ENCODE assay signal across 8 cellular contexts in genomic region chr4:781493-782216, GRCh38. TPM values are rescaled to one million over a fixed set of nuclear protein-coding genes. Genes with fewer than 3 reads are reported as not detected.
DNase-seq lines count a peak whose midpoint lies in the region; ATAC-seq and TF ChIP-seq lines count a peak whose summit lies in the region.

No MANE protein-coding gene starts in this region.

- in situ Hi-C loops in G401 (cut with HindIII; ENCODE audit: low sequenced_read_pairs), result no loop called here
- in situ Hi-C loops in HAP-1 (cut with MboI; ENCODE audit: low sequenced_read_pairs), result no loop called here

- H3K27ac Mint-ChIP-seq in natural killer cell treated with Interleukin-12 subunit alpha and Interleukin-12 subunit beta and Interleukin-15 and Interleukin-18, amount 100 ng/mL, for 72 hours, result peak overlapping the region; percentile 88

- DNase-seq in G401 (ENCODE audit: low spot score), result peak; percentile 100
- DNase-seq in HAP-1 (ENCODE audit: low spot score in 2 of 2), result peak; percentile 95 to 100
- DNase-seq in MG63, result peak; percentile 97
- peak; percentile 85 to 89 for DNase-seq in SHP77 (lab: John Stamatoyannopoulos, UW)
- peak; percentile 96 for DNase-seq in activated gamma-delta T cell (lab: John Stamatoyannopoulos, UW)
- peak; percentile 98 for DNase-seq in fibroblast of the aortic adventitia (ENCODE audit: low read depth)
- DNase-seq in natural killer cell treated with Interleukin-12 subunit alpha and Interleukin-12 subunit beta and Interleukin-15 and Interleukin-18, amount 100 ng/mL, for 72 hours (ENCODE audit: low spot score), result peak; percentile 100
- DNase-seq in stimulated activated naive CD4-positive, alpha-beta T cell treated with Interleukin-2 at 50 U/mL for 16 hours (lab: John Stamatoyannopoulos, UW), result peak; percentile 99

- H3K27me3 ChIP-seq in HAP-1 (ENCODE audit: low read depth) (no peaks in the 10 kb centered on the region), MG63 (no peaks in the 10 kb centered on the region)

- peaks cover 10% of the 10 kb centered on the region for H3K36me3 Mint-ChIP-seq in natural killer cell treated with Interleukin-12 subunit alpha and Interleukin-12 subunit beta and Interleukin-15 and Interleukin-18, amount 100 ng/mL, for 72 hours

- H3K4me1 Mint-ChIP-seq in natural killer cell treated with Interleukin-12 subunit alpha and Interleukin-12 subunit beta and Interleukin-15 and Interleukin-18, amount 100 ng/mL, for 72 hours (ENCODE audit: low read depth in 2 of 2), result peaks cover 39 to 43% of the 10 kb centered on the region in 2 donors

- peak; percentile 98 for ATAC-seq in natural killer cell treated with Interleukin-12 subunit alpha and Interleukin-12 subunit beta and Interleukin-15 and Interleukin-18, amount 100 ng/mL, for 72 hours

- no peak for TF ChIP-seq CTCF in fibroblast of the aortic adventitia (IDR thresholded peaks at IDR 0.05; ENCODE audit: insufficient read depth, low read length)

- peaks cover 45% of the 10 kb centered on the region for H3K36me3 ChIP-seq in HAP-1 (replicated peaks)
- H3K36me3 ChIP-seq in MG63, result peaks cover 37% of the 10 kb centered on the region

- peak overlapping the region; percentile 86 for H3K4me3 Mint-ChIP-seq in natural killer cell treated with Interleukin-12 subunit alpha and Interleukin-12 subunit beta and Interleukin-15 and Interleukin-18, amount 100 ng/mL, for 72 hours

- H3K9me3 ChIP-seq in HAP-1, result no peaks in the 10 kb centered on the region
- no peaks in the 10 kb centered on the region for H3K9me3 ChIP-seq in MG63

- H3K27me3 Mint-ChIP-seq in natural killer cell treated with Interleukin-12 subunit alpha and Interleukin-12 subunit beta and Interleukin-15 and Interleukin-18, amount 100 ng/mL, for 72 hours, result peaks cover 12 to 16% of the 10 kb centered on the region in 2 donors

- H3K4me1 ChIP-seq in HAP-1, result peaks cover 12% of the 10 kb centered on the region

- H3K9me3 Mint-ChIP-seq in natural killer cell treated with Interleukin-12 subunit alpha and Interleukin-12 subunit beta and Interleukin-15 and Interleukin-18, amount 100 ng/mL, for 72 hours, result no peaks in the 10 kb centered on the region

- H3K4me3 ChIP-seq in HAP-1 (peak overlapping the region; percentile 99), MG63 (peak overlapping the region; percentile 97), fibroblast of the aortic adventitia (ENCODE audit: low read depth, low read length) (peak overlapping the region; percentile 89)

RNA-seq across cellular contexts. Expression of gene CPLX1, which starts 44.3 kb away (rescaled TPM):
- 1.8 and 4.7 TPM in 2 replicates for total RNA-seq in G401 (2014; rRNA removed; shearing (Covaris generic))
- total RNA-seq in MG63 (2014; rRNA removed; shearing (Covaris generic); ENCODE audit: low replicate concordance), result not detected in 2 replicates
- total RNA-seq in fibroblast of the aortic adventitia (ENCODE audit: low replicate concordance), result not detected in 2 replicates
- not detected for total RNA-seq in natural killer cell treated with Interleukin-12 subunit alpha and Interleukin-12 subunit beta and Interleukin-15 and Interleukin-18, amount 100 ng/mL, for 72 hours

Comparison
In these comparisons a context has a peak if more than half of its experiments do, and no peak if none do; other contexts are left out.
1. Peak in every context shown above with its lines: DNase-seq, ATAC-seq and H3K4me3 ChIP-seq.